Comparison of ENCODE assay signal across 21 cellular contexts in genomic region chrX:10178866-10179463, GRCh38. TPM values are rescaled to one million over a fixed set of nuclear protein-coding genes. Genes with fewer than 3 reads are reported as not detected.
"Had no signal": no experiment of that assay in that cellular context is flagged by ENCODE, and none has a peak within 500 bp of the region (broad histone marks: within the 10 kb centered on the region; RNA-seq: fewer than 3 reads in every experiment).

No MANE protein-coding gene starts in this region.

- ATAC-seq: activated CD4-positive, CD25-positive, alpha-beta regulatory T cell treated with anti-CD3 and anti-CD28 coated beads, Interleukin-2, amount 50 U/mL, for 24 hours; activated CD8-positive, alpha-beta T cell treated with anti-CD3 and anti-CD28 coated beads for 36 hours; activated T-cell treated with anti-CD3 and anti-CD28 coated beads, Interleukin-2, amount 50 U/mL, for 72 hours; T-helper 17 cell had no signal

- DNase-seq: activated CD4-positive, alpha-beta T cell treated with anti-CD3 and anti-CD28 coated beads for 4 hours; activated CD8-positive, alpha-beta memory T cell treated with anti-CD3 and anti-CD28 coated beads, Interleukin-2, amount 50 U/mL, for 4 hours; activated CD8-positive, alpha-beta T cell treated with anti-CD3 and anti-CD28 coated beads for 36 hours; activated gamma-delta T cell treated with Interleukin-2 at 50 U/mL for 16 hours; activated naive CD4-positive, alpha-beta T cell treated with anti-CD3 and anti-CD28 coated beads, Interleukin-2, amount 10 ng/mL, durations not matched to agents 7 days and 5 days; activated naive CD8-positive, alpha-beta T cell treated with anti-CD3 and anti-CD28 coated beads for 36 hours; activated T-cell treated with anti-CD3 and anti-CD28 coated beads, Interleukin-2, amount 50 U/mL, for 72 hours; caudate nucleus; MG63; MV-4-11; NCI-H1092 treated with DMSO at 0.1 percent for 48 hours; NCI-H1436 treated with DMSO at 0.1 percent for 48 hours; NCI-H187; NCI-H2081; NCI-H510A treated with DMSO at 0.1 percent for 48 hours; NCI-H69; SIG-M5; T-helper 17 cell; T-helper 9 cell had no signal

- H3K4me3 ChIP-seq: breast epithelium, MG63 had no signal

- H3K9me3 ChIP-seq: breast epithelium, MG63 had no signal

- H3K27me3 ChIP-seq: MG63 had no signal

- H3K36me3 ChIP-seq: breast epithelium, MG63 had no signal

- H3K27ac ChIP-seq: breast epithelium had no signal

RNA-seq across cellular contexts. Expression of gene CLCN4, which starts 22.2 kb away (rescaled TPM):
- total RNA-seq: activated CD8-positive, alpha-beta T cell treated with anti-CD3 and anti-CD28 coated beads for 36 hours had no signal
